ENCODE assay signal across 1 cellular context in the genomic region with DNA sequence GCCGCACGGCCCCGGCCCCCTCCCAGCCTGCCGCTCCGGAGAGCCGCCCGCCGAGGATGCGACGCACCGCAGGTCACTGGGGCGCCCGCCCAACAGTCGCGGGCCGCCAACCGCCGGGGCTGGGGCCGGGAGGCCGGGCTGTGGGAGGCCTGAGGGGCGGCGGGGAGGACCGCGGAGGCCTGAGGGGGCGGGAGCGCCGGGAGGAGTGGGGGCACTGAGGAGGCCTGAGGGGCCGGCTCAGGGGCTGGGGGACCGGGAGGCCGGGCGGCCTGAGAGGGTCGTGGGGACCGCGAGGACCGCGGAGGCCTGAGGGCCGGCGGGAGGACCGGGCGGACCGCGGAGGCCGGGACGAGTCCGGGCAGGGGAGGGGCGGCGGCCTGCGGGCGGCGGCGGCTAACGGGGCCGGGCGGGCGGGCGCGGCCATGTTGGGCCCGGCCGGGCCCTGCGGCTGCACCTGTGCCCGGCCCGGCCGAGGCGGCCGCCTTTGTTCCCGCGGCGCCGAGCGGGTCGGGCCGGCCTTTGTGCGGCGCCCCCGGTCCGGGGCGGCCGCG.
A peak's percentile ranks its signal among the peaks of the same experiment; 100 is the strongest.
TF ChIP-seq lines count a peak whose summit lies in the region.

No MANE protein-coding gene starts in this region.

TF ChIP-seq in K562, 482 proteins besides CTCF, POLR2A, EP300 and RAD21 (continued from another document):
- TF ChIP-seq, protein P1, sequence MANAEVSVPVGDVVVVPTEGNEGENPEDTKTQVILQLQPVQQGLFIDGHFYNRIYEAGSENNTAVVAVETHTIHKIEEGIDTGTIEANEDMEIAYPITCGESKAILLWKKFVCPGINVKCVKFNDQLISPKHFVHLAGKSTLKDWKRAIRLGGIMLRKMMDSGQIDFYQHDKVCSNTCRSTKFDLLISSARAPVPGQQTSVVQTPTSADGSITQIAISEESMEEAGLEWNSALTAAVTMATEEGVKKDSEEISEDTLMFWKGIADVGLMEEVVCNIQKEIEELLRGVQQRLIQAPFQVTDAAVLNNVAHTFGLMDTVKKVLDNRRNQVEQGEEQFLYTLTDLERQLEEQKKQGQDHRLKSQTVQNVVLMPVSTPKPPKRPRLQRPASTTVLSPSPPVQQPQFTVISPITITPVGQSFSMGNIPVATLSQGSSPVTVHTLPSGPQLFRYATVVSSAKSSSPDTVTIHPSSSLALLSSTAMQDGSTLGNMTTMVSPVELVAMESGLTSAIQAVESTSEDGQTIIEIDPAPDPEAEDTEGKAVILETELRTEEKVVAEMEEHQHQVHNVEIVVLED (CRISPR knock-in tag; IDR thresholded peaks at IDR 0.05), result no peak
- peak; percentile 77 for TF ChIP-seq ZNF263 (CRISPR knock-in tag; IDR thresholded peaks at IDR 0.05; ENCODE audit: borderline replicate concordance)
- TF ChIP-seq, protein P2, sequence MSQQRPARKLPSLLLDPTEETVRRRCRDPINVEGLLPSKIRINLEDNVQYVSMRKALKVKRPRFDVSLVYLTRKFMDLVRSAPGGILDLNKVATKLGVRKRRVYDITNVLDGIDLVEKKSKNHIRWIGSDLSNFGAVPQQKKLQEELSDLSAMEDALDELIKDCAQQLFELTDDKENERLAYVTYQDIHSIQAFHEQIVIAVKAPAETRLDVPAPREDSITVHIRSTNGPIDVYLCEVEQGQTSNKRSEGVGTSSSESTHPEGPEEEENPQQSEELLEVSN (IDR thresholded peaks at IDR 0.05; ENCODE audit: borderline replicate concordance in 1 of 2, extremely low read depth in 1 of 2, insufficient read depth in 1 of 2, insufficient read length in 1 of 2, low read depth in 1 of 2, low read length in 1 of 2, poor library complexity in 1 of 2, severe bottlenecking in 1 of 2), result peak in 1 of 2 experiments; percentile 22
- no peak for TF ChIP-seq EP400 (IDR thresholded peaks at IDR 0.05)
- no peak for TF ChIP-seq FUS (optimal IDR thresholded peaks at IDR 0.05; ENCODE audit: low read depth, low read length)
- peak; percentile 49; the same call in 1 of the 2 replicates for TF ChIP-seq PHF8 (IDR thresholded peaks at IDR 0.05; ENCODE audit: borderline replicate concordance, low read length)
- TF ChIP-seq, protein P3, sequence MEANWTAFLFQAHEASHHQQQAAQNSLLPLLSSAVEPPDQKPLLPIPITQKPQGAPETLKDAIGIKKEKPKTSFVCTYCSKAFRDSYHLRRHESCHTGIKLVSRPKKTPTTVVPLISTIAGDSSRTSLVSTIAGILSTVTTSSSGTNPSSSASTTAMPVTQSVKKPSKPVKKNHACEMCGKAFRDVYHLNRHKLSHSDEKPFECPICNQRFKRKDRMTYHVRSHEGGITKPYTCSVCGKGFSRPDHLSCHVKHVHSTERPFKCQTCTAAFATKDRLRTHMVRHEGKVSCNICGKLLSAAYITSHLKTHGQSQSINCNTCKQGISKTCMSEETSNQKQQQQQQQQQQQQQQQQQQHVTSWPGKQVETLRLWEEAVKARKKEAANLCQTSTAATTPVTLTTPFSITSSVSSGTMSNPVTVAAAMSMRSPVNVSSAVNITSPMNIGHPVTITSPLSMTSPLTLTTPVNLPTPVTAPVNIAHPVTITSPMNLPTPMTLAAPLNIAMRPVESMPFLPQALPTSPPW (CRISPR knock-in tag; IDR thresholded peaks at IDR 0.05), result peak; percentile 77
- 0 out of 2 replicates have a peak, but pooled peaks have one; percentile 0 for TF ChIP-seq RB1 (IDR thresholded peaks at IDR 0.05; ENCODE audit: low read depth)
- TF ChIP-seq SIN3A (IDR thresholded peaks at IDR 0.05; ENCODE audit: borderline replicate concordance in 2 of 2, control insufficient read depth in 1 of 2, low read depth in 2 of 2, low read length in 2 of 2), result peak; percentile 3 to 67; a peak in 2 of 4 replicates
- no peak for TF ChIP-seq GTF2A2 (tag; IDR thresholded peaks at IDR 0.05)
- TF ChIP-seq RBM25 (IDR thresholded peaks at IDR 0.05; ENCODE audit: low read depth, low read length, severe bottlenecking), result peak; percentile 18
- peak in 2 of 3 experiments; percentile 72 to 84 for TF ChIP-seq YY1 (IDR thresholded peaks at IDR 0.05; ENCODE audit: borderline replicate concordance in 1 of 3, control insufficient read depth in 1 of 3, extremely low read depth in 1 of 3, insufficient read depth in 3 of 3, insufficient read length in 1 of 3, insufficient replicate concordance in 2 of 3, low read depth in 1 of 3, low read length in 2 of 3)
- TF ChIP-seq SLC30A9 (CRISPR knock-in tag; IDR thresholded peaks at IDR 0.05), result no peak
- TF ChIP-seq HMGN3 (IDR thresholded peaks at IDR 0.05; ENCODE audit: borderline replicate concordance, extremely low read depth, insufficient read length, low read depth, low read length), result peak; percentile 15
- TF ChIP-seq TAF1 (IDR thresholded peaks at IDR 0.05; ENCODE audit: control insufficient read depth, extremely low read depth, insufficient read depth, low read length, severe bottlenecking), result peak; percentile 58
- TF ChIP-seq, protein P4, sequence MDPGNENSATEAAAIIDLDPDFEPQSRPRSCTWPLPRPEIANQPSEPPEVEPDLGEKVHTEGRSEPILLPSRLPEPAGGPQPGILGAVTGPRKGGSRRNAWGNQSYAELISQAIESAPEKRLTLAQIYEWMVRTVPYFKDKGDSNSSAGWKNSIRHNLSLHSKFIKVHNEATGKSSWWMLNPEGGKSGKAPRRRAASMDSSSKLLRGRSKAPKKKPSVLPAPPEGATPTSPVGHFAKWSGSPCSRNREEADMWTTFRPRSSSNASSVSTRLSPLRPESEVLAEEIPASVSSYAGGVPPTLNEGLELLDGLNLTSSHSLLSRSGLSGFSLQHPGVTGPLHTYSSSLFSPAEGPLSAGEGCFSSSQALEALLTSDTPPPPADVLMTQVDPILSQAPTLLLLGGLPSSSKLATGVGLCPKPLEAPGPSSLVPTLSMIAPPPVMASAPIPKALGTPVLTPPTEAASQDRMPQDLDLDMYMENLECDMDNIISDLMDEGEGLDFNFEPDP (CRISPR knock-in tag; IDR thresholded peaks at IDR 0.05), result no peak
- peak; percentile 69 for TF ChIP-seq POLR2G (IDR thresholded peaks at IDR 0.05; ENCODE audit: low read depth, low read length)
- TF ChIP-seq, protein P5, sequence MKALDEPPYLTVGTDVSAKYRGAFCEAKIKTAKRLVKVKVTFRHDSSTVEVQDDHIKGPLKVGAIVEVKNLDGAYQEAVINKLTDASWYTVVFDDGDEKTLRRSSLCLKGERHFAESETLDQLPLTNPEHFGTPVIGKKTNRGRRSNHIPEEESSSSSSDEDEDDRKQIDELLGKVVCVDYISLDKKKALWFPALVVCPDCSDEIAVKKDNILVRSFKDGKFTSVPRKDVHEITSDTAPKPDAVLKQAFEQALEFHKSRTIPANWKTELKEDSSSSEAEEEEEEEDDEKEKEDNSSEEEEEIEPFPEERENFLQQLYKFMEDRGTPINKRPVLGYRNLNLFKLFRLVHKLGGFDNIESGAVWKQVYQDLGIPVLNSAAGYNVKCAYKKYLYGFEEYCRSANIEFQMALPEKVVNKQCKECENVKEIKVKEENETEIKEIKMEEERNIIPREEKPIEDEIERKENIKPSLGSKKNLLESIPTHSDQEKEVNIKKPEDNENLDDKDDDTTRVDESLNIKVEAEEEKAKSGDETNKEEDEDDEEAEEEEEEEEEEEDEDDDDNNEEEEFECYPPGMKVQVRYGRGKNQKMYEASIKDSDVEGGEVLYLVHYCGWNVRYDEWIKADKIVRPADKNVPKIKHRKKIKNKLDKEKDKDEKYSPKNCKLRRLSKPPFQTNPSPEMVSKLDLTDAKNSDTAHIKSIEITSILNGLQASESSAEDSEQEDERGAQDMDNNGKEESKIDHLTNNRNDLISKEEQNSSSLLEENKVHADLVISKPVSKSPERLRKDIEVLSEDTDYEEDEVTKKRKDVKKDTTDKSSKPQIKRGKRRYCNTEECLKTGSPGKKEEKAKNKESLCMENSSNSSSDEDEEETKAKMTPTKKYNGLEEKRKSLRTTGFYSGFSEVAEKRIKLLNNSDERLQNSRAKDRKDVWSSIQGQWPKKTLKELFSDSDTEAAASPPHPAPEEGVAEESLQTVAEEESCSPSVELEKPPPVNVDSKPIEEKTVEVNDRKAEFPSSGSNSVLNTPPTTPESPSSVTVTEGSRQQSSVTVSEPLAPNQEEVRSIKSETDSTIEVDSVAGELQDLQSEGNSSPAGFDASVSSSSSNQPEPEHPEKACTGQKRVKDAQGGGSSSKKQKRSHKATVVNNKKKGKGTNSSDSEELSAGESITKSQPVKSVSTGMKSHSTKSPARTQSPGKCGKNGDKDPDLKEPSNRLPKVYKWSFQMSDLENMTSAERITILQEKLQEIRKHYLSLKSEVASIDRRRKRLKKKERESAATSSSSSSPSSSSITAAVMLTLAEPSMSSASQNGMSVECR (CRISPR knock-in tag; IDR thresholded peaks at IDR 0.05), result peak; percentile 39; the same call in 1 of the 2 replicates
- peak in 1 of 2 experiments; percentile 51; a peak in 1 of 4 replicates for TF ChIP-seq MAZ (CRISPR knock-in tag; conservative IDR thresholded peaks at IDR 0.05 in 1 of 2, IDR thresholded peaks at IDR 0.05 in 1 of 2)
- TF ChIP-seq MCM5 (IDR thresholded peaks at IDR 0.05; ENCODE audit: low read depth), result no peak
- peak; percentile 49; the same call in 1 of the 2 replicates for TF ChIP-seq ZFX (CRISPR knock-in tag; IDR thresholded peaks at IDR 0.05)
- TF ChIP-seq, protein P6, sequence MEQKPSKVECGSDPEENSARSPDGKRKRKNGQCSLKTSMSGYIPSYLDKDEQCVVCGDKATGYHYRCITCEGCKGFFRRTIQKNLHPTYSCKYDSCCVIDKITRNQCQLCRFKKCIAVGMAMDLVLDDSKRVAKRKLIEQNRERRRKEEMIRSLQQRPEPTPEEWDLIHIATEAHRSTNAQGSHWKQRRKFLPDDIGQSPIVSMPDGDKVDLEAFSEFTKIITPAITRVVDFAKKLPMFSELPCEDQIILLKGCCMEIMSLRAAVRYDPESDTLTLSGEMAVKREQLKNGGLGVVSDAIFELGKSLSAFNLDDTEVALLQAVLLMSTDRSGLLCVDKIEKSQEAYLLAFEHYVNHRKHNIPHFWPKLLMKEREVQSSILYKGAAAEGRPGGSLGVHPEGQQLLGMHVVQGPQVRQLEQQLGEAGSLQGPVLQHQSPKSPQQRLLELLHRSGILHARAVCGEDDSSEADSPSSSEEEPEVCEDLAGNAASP (IDR thresholded peaks at IDR 0.05), result no peak
- TF ChIP-seq SAP30 (IDR thresholded peaks at IDR 0.05; ENCODE audit: borderline replicate concordance, insufficient read depth, low read depth, low read length, poor library complexity, severe bottlenecking), result peak; percentile 40
- TF ChIP-seq, protein P7, sequence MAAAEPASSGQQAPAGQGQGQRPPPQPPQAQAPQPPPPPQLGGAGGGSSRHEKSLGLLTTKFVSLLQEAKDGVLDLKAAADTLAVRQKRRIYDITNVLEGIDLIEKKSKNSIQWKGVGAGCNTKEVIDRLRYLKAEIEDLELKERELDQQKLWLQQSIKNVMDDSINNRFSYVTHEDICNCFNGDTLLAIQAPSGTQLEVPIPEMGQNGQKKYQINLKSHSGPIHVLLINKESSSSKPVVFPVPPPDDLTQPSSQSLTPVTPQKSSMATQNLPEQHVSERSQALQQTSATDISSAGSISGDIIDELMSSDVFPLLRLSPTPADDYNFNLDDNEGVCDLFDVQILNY (CRISPR knock-in tag; IDR thresholded peaks at IDR 0.05), result no peak
- TF ChIP-seq RBBP5 (IDR thresholded peaks at IDR 0.05; ENCODE audit: borderline replicate concordance, insufficient read depth, low read length, poor library complexity, severe bottlenecking), result peak; percentile 57
